13 cellular contexts compared by ENCODE assay signal in the genomic region with DNA sequence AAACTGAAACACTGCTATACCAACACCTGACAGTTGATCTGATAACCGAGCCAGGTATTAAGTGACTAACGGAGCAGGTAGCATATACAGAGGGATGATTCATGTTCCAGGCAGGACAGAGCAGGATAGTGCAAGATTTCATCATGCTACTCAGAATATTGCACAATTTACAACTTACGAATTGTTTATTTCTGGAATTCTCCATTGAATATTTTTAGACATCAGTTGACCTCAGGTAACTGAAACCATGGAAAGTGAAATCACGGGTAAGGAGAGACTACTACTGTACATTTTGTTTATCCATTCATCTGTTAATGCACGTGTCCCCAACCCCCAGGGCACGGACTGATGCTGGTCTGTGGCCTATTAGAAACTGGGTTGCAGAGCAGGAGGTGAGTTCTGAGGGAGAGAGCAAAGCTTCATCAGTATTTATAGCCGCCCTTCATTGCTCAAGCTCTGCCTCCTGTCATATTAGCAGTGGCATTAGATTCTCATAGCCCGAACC. TPM values are rescaled to one million over a fixed set of nuclear protein-coding genes. Genes with fewer than 3 reads are reported as not detected.
A peak's percentile ranks its signal among the peaks of the same experiment; 100 is the strongest.
DNase-seq lines count a peak whose midpoint lies in the region; ATAC-seq and TF ChIP-seq lines count a peak whose summit lies in the region.
"Had no signal": no experiment of that assay in that cellular context is flagged by ENCODE, and none has a peak within 500 bp of the region (broad histone marks: within the 10 kb centered on the region; RNA-seq: fewer than 3 reads in every experiment).

No MANE protein-coding gene starts in this region.

- H3K4me1 Mint-ChIP-seq in GM23338: no peaks in the 10 kb centered on the region
- H3K4me1 Mint-ChIP-seq: activated CD8-positive, alpha-beta memory T cell treated with anti-CD3 and anti-CD28 coated beads, Interleukin-2, amount 10 ng/mL, durations not matched to agents 7 days and 5 days; memory B cell; stimulated activated naive CD8-positive, alpha-beta T cell treated with anti-CD3 and anti-CD28 coated beads, Interleukin-15, amount 100 ng/mL, for 72 hours had no signal

- no peaks in the 10 kb centered on the region for H3K27me3 ChIP-seq in mammary epithelial cell (ENCODE audit: insufficient read depth, low read length)
- no peaks in the 10 kb centered on the region for H3K27me3 ChIP-seq in psoas muscle (ENCODE audit: insufficient read depth in 3 of 3, low read length in 2 of 3)
- no peaks in the 10 kb centered on the region for H3K27me3 ChIP-seq in GM23338 (ENCODE audit: insufficient read depth)

- H3F3A ChIP-seq in GM23338 (replicated peaks; ENCODE audit: low read depth): no peaks in the 10 kb centered on the region

- CTCF ChIA-PET in mammary epithelial cell (lab: Charles Lee; ENCODE audit: low non-redundant PET): no interaction called here

- H3K79me2 ChIP-seq in mammary epithelial cell (ENCODE audit: insufficient read depth, low read length): no peaks in the 10 kb centered on the region
- no peaks in the 10 kb centered on the region for H3K79me2 ChIP-seq in GM23338 (replicated peaks; ENCODE audit: insufficient read depth)

- H3K4me3 Mint-ChIP-seq in GM23338: no peak overlapping the region
- H3K4me3 Mint-ChIP-seq: activated CD8-positive, alpha-beta memory T cell treated with anti-CD3 and anti-CD28 coated beads, Interleukin-2, amount 10 ng/mL, durations not matched to agents 7 days and 5 days; memory B cell; stimulated activated naive CD8-positive, alpha-beta T cell treated with anti-CD3 and anti-CD28 coated beads, Interleukin-15, amount 100 ng/mL, for 72 hours had no signal

- WGBS in mammary epithelial cell (ENCODE audit: low coverage, missing lambda C conversion rate): 36% methylated on average over 8 of the region's 8 CpGs
- 84 to 89% (median 87%) methylated on average over 8 of the region's 8 CpGs for WGBS in psoas muscle, 3 donors

- H3K4me2 ChIP-seq in mammary epithelial cell (ENCODE audit: insufficient read depth, low read depth, low read length) (peak overlapping the region; percentile 17), GM23338 (no peak overlapping the region)

- H3K27ac ChIP-seq in mammary epithelial cell (ENCODE audit: insufficient read depth, low read depth, low read length): peak overlapping the region; percentile 4
- no peak overlapping the region for H3K27ac ChIP-seq in psoas muscle
- no peak overlapping the region for H3K27ac ChIP-seq in GM23338 (ENCODE audit: low read depth)

- no peak overlapping the region for H3K27ac Mint-ChIP-seq in GM23338
- H3K27ac Mint-ChIP-seq: activated CD8-positive, alpha-beta memory T cell treated with anti-CD3 and anti-CD28 coated beads, Interleukin-2, amount 10 ng/mL, durations not matched to agents 7 days and 5 days; memory B cell had no signal

- intact Hi-C loops in mammary epithelial cell (cut with micrococcal nuclease): loop anchor here (1.0 kb wide), 1 partner anchor 223 kb away; no protein-coding TSS in a partner anchor
- intact Hi-C loops in psoas muscle (cut with DNase I): no loop called here

- H3K9ac ChIP-seq in mammary epithelial cell (ENCODE audit: insufficient read depth, low read length): no peak overlapping the region

- no TSS peak for BruUV-seq in mammary epithelial cell (replicated peaks; lab: Mats Ljungman, UMichigan)

- dilution Hi-C loops in mammary epithelial cell (cut with HindIII; ENCODE audit: low sequenced_read_pairs): no loop called here

- no peak overlapping the region for H2AFZ ChIP-seq in mammary epithelial cell (ENCODE audit: low read depth, low read length)
- H2AFZ ChIP-seq in GM23338: no peak overlapping the region

- peak; percentile 1 for DNase-seq in HT1080 (ENCODE audit: low read depth)
- DNase-seq in mammary epithelial cell: peak; percentile 94
- no peak for DNase-seq in psoas muscle
- no peak for DNase-seq in stimulated activated CD4-positive, alpha-beta T cell treated with anti-CD3 and anti-CD28 coated beads, Interleukin-4, amount 100 ng/mL, for 24 hours
- DNase-seq in GM23338 (ENCODE audit: low spot score): no peak
- DNase-seq: activated CD8-positive, alpha-beta memory T cell treated with anti-CD3 and anti-CD28 coated beads, Interleukin-2, amount 10 ng/mL, durations not matched to agents 7 days and 5 days; NCI-H2081 treated with DMSO at 0.1 percent for 48 hours; posterior cingulate gyrus; stimulated activated CD4-positive, alpha-beta T cell treated with anti-CD3 and anti-CD28 coated beads, Interleukin-2, amount 100 ng/mL, for 48 hours; stimulated activated naive CD8-positive, alpha-beta T cell treated with anti-CD3 and anti-CD28 coated beads, Interleukin-15, amount 100 ng/mL, for 72 hours; T1000 had no signal

- H3K9me3 Mint-ChIP-seq in GM23338: no peaks in the 10 kb centered on the region
- H3K9me3 Mint-ChIP-seq: memory B cell; stimulated activated naive CD8-positive, alpha-beta T cell treated with anti-CD3 and anti-CD28 coated beads, Interleukin-15, amount 100 ng/mL, for 72 hours had no signal

- in situ Hi-C loops in mammary epithelial cell (cut with MboI; ENCODE audit: low sequenced_read_pairs in 2 of 2): no loop called here

- H3K4me1 ChIP-seq in mammary epithelial cell (ENCODE audit: insufficient read depth, low read length) (peaks cover 12% of the 10 kb centered on the region), psoas muscle (no peaks in the 10 kb centered on the region), GM23338 (ENCODE audit: insufficient read depth) (no peaks in the 10 kb centered on the region)

- H3K9me3 ChIP-seq in mammary epithelial cell (replicated peaks; ENCODE audit: insufficient read depth, low read length): no peaks in the 10 kb centered on the region
- no peaks in the 10 kb centered on the region for H3K9me3 ChIP-seq in psoas muscle

- TF ChIP-seq CTCF in mammary epithelial cell (conservative IDR thresholded peaks at IDR 0.05 in 1 of 2, IDR thresholded peaks at IDR 0.05 in 1 of 2; ENCODE audit: extremely low read depth in 1 of 2, insufficient read depth in 1 of 2, low read depth in 1 of 2, low read length in 2 of 2): no peak
- TF ChIP-seq CTCF in psoas muscle (IDR thresholded peaks at IDR 0.05): no peak
- no peak for TF ChIP-seq CTCF in GM23338 (conservative IDR thresholded peaks at IDR 0.05; ENCODE audit: low read depth in 2 of 2)

- H3K27me3 Mint-ChIP-seq in GM23338 (ENCODE audit: insufficient read depth, low read depth, poor library complexity): peaks cover 3% of the 10 kb centered on the region
- H3K27me3 Mint-ChIP-seq: activated CD8-positive, alpha-beta memory T cell treated with anti-CD3 and anti-CD28 coated beads, Interleukin-2, amount 10 ng/mL, durations not matched to agents 7 days and 5 days; memory B cell; stimulated activated naive CD8-positive, alpha-beta T cell treated with anti-CD3 and anti-CD28 coated beads, Interleukin-15, amount 100 ng/mL, for 72 hours had no signal

- H4K20me1 ChIP-seq in mammary epithelial cell (ENCODE audit: insufficient read depth, low read length) (no peaks in the 10 kb centered on the region), GM23338 (replicated peaks; ENCODE audit: insufficient read depth) (no peaks in the 10 kb centered on the region)

- H3K36me3 Mint-ChIP-seq in GM23338 (ENCODE audit: low read depth): no peaks in the 10 kb centered on the region
- H3K36me3 Mint-ChIP-seq: activated CD8-positive, alpha-beta memory T cell treated with anti-CD3 and anti-CD28 coated beads, Interleukin-2, amount 10 ng/mL, durations not matched to agents 7 days and 5 days; memory B cell had no signal

- ATAC-seq in psoas muscle (peak in 3 of 4 donors; percentile 50 to 73 (median 65)), HG02588 (IDR thresholded peaks at IDR 0.05; ENCODE audit: unreplicated experiment) (no peak), GM23338 (no peak)
- ATAC-seq: activated CD8-positive, alpha-beta memory T cell treated with anti-CD3 and anti-CD28 coated beads, Interleukin-2, amount 10 ng/mL, durations not matched to agents 7 days and 5 days; stimulated activated naive CD8-positive, alpha-beta T cell treated with anti-CD3 and anti-CD28 coated beads, Interleukin-15, amount 100 ng/mL, for 72 hours had no signal

- H3K4me3 ChIP-seq in mammary epithelial cell (replicated peaks in 1 of 3; ENCODE audit: insufficient read depth in 1 of 3, low read depth in 2 of 3, low read length in 3 of 3) (no peak overlapping the region), psoas muscle (no peak overlapping the region), GM23338 (no peak overlapping the region)

- no peaks in the 10 kb centered on the region for H3K9me2 ChIP-seq in GM23338 (ENCODE audit: insufficient read depth)

- no peaks in the 10 kb centered on the region for H3K36me3 ChIP-seq in mammary epithelial cell (ENCODE audit: insufficient read depth, low read length)
- H3K36me3 ChIP-seq in psoas muscle (ENCODE audit: insufficient read depth in 1 of 2, low read depth in 1 of 2): no peaks in the 10 kb centered on the region
- H3K36me3 ChIP-seq in GM23338 (ENCODE audit: insufficient read depth): no peaks in the 10 kb centered on the region

RNA-seq across cellular contexts. Expression of a gene that starts 14.5 kb away (rescaled TPM):
- total RNA-seq in HT1080 (2014; rRNA removed; shearing (Covaris generic)): 0.43 and 0.47 TPM in 2 replicates
- polyA plus RNA-seq in HT1080 (2015; cell fraction: cytosol; rRNA removed): 0.98 and 1.0 TPM in 2 replicates
- 1.1 and 1.5 TPM in 2 replicates for polyA plus RNA-seq in HT1080 (2015; cell fraction: nucleus; rRNA removed)
- total RNA-seq in mammary epithelial cell (1 to 10 TPM in 1 of 2 donors, under 1 TPM in 1; 0.09 to 1.0 TPM), psoas muscle (under 1 TPM in 2 of 4 donors, not detected in 2; 0.18 to 0.24 TPM)
- polyA plus RNA-seq in mammary epithelial cell (0.01 TPM), psoas muscle (under 1 TPM in 2 of 3 donors, not detected in 1; 0.01 to 0.03 TPM), GM23338 (2016; fragmentation: Nextera tagmentation; extraction: Ambion mirVana) (1.9 and 2.1 TPM in 2 replicates)
- polyA minus RNA-seq in mammary epithelial cell: not detected
- 13.8 and 15.8 TPM in 2 replicates for total RNA-seq in GM23338 (2014; rRNA removed; shearing (Covaris generic))

RNA-seq across cellular contexts. Expression of a gene that starts 48.8 kb away (rescaled TPM):
- total RNA-seq in HT1080 (2014; rRNA removed; shearing (Covaris generic)): 59.6 and 78.1 TPM in 2 replicates
- polyA plus RNA-seq in HT1080 (2015; cell fraction: cytosol; rRNA removed): 57.4 and 69.0 TPM in 2 replicates
- polyA plus RNA-seq in HT1080 (2015; cell fraction: nucleus; rRNA removed): 36.8 and 50.5 TPM in 2 replicates
- total RNA-seq in mammary epithelial cell (10 to 100 TPM; 20.8 to 55.6 TPM), psoas muscle (10 to 100 TPM; 11.0 to 23.2 (median 16.6) TPM)
- polyA plus RNA-seq in mammary epithelial cell (40.9 TPM), psoas muscle (10 to 100 TPM; 13.9 to 17.9 (median 17.1) TPM), GM23338 (2016; fragmentation: Nextera tagmentation; extraction: Ambion mirVana) (25.5 and 33.6 TPM in 2 replicates)
- 67.8 TPM for polyA minus RNA-seq in mammary epithelial cell
- 9.3 and 19.6 TPM in 2 replicates for total RNA-seq in GM23338 (2014; rRNA removed; shearing (Covaris generic))

RNA-seq across cellular contexts. Expression of a gene that starts 49.3 kb away (rescaled TPM):
- 2.5 and 2.7 TPM in 2 replicates for total RNA-seq in HT1080 (2014; rRNA removed; shearing (Covaris generic))
- 3.3 and 4.5 TPM in 2 replicates for polyA plus RNA-seq in HT1080 (2015; cell fraction: cytosol; rRNA removed)
- polyA plus RNA-seq in HT1080 (2015; cell fraction: nucleus; rRNA removed): 10.8 and 10.9 TPM in 2 replicates
- under 1 TPM; under 0.01 to 0.38 TPM for total RNA-seq in mammary epithelial cell
- polyA plus RNA-seq in mammary epithelial cell: 0.03 TPM
- not detected for polyA minus RNA-seq in mammary epithelial cell
- total RNA-seq in psoas muscle: 1 to 10 TPM in 1 of 4 donors, under 1 TPM in 2, not detected in 1; 0.13 to 3.5 (median 0.14) TPM
- under 1 TPM; 0.05 to 0.09 (median 0.06) TPM for polyA plus RNA-seq in psoas muscle
- 0.78 and 0.80 TPM in 2 replicates for total RNA-seq in GM23338 (2014; rRNA removed; shearing (Covaris generic))
- polyA plus RNA-seq in GM23338 (2016; fragmentation: Nextera tagmentation; extraction: Ambion mirVana): 2.5 and 2.6 TPM in 2 replicates

Comparison
In these comparisons a context has a peak if more than half of its experiments do, and no peak if none do; other contexts are left out.
1. DNase-seq: peak in HT1080 (single experiment) and mammary epithelial cell (single experiment); none in psoas muscle (0 of 2), stimulated activated CD4-positive, alpha-beta T cell treated with anti-CD3 and anti-CD28 coated beads, Interleukin-4, amount 100 ng/mL, for 24 hours (single experiment) and GM23338 (single experiment).
2. ATAC-seq: peak in psoas muscle (3 of 4); none in HG02588 (single experiment) and GM23338 (single experiment).